Comparison of ENCODE assay signal across 9 cellular contexts in genomic region chr3:53350652-53351051, GRCh38. TPM values are rescaled to one million over a fixed set of nuclear protein-coding genes. Genes with fewer than 3 reads are reported as not detected.
DNase-seq lines count a peak whose midpoint lies in the region; ATAC-seq and TF ChIP-seq lines count a peak whose summit lies in the region.
"Had no signal": no experiment of that assay in that cellular context is flagged by ENCODE, and none has a peak within 500 bp of the region (broad histone marks: within the 10 kb centered on the region; RNA-seq: fewer than 3 reads in every experiment).

No MANE protein-coding gene starts in this region.

- ATAC-seq in HG02610 (IDR thresholded peaks at IDR 0.05; ENCODE audit: unreplicated experiment): no peak
- ATAC-seq: left ventricle myocardium superior had no signal

- H3K4me1 ChIP-seq in OCI-LY7 (ENCODE audit: insufficient read depth, low read length, poor library complexity, severe bottlenecking): peaks cover 9% of the 10 kb centered on the region

- no TSS peak for BruUV-seq in OCI-LY7 (replicated peaks; lab: Mats Ljungman, UMichigan)

- intact Hi-C loops in OCI-LY7 (cut with micrococcal nuclease; ENCODE audit: unreplicated experiment): loop anchor here (2.0 to 5.0 kb wide), 2 partner anchors 53 to 236 kb away; no protein-coding TSS in a partner anchor
- intact Hi-C loops in head of caudate nucleus (cut with DNase I): no loop called here

- no peak overlapping the region for H3K27ac ChIP-seq in OCI-LY7 (ENCODE audit: low read depth, low read length, poor library complexity, severe bottlenecking)

- no peaks in the 10 kb centered on the region for H3K9me2 ChIP-seq in OCI-LY7 (ENCODE audit: insufficient read depth, low read length)

- POLR2A ChIA-PET in OCI-LY7 (lab: Charles Lee): interaction anchor here (1.1 kb wide), 1 partner anchor 35 kb away, joined by 4 read pairs; no protein-coding TSS in a partner anchor

- no peaks in the 10 kb centered on the region for H3K9me3 ChIP-seq in OCI-LY7 (ENCODE audit: low read length)

- H3K4me2 ChIP-seq in OCI-LY7 (ENCODE audit: low read length): no peak overlapping the region

- H3K79me2 ChIP-seq in OCI-LY7 (ENCODE audit: insufficient read depth, low read depth, low read length): peaks cover 16% of the 10 kb centered on the region

- H2AFZ ChIP-seq in OCI-LY7 (ENCODE audit: low read length): peak overlapping the region; percentile 60; the same call in 1 of the 2 replicates

- H3K36me3 ChIP-seq in OCI-LY7 (ENCODE audit: insufficient read depth, low read length): no peaks in the 10 kb centered on the region

- H3K4me3 ChIP-seq in OCI-LY7 (ENCODE audit: low read depth, low read length, poor library complexity, severe bottlenecking) (no peak overlapping the region), fibroblast of mammary gland (ENCODE audit: control insufficient read depth, low read depth, low read length) (no peak overlapping the region)

- CTCF ChIA-PET in OCI-LY7 (lab: Charles Lee; ENCODE audit: unreplicated experiment): interaction anchor here (0.9 kb wide), 1 partner anchor 75 kb away, joined by 3 read pairs; no protein-coding TSS in a partner anchor

- peak; percentile 27 for TF ChIP-seq CTCF in GM12873 (IDR thresholded peaks at IDR 0.05; ENCODE audit: insufficient read depth, low read depth, low read length, missing control alignments)
- TF ChIP-seq CTCF in OCI-LY7 (conservative IDR thresholded peaks at IDR 0.05; ENCODE audit: low read length): peak; percentile 76
- peak; percentile 29 for TF ChIP-seq CTCF in fibroblast of mammary gland (conservative IDR thresholded peaks at IDR 0.05; ENCODE audit: control insufficient read depth, insufficient read depth, low read depth, low read length)

- peak; percentile 51 for DNase-seq in A172 (ENCODE audit: low spot score)
- DNase-seq in OCI-LY7 (ENCODE audit: low spot score): peak; percentile 66
- peak; percentile 45 for DNase-seq in fibroblast of mammary gland (ENCODE audit: low read depth)
- no peak for DNase-seq in superior temporal gyrus (ENCODE audit: extremely low spot score)
- no peak for DNase-seq in stimulated activated CD4-positive, alpha-beta T cell treated with anti-CD3 and anti-CD28 coated beads, Interleukin-4, amount 100 ng/mL, for 24 hours
- DNase-seq in head of caudate nucleus: no peak
- DNase-seq: left ventricle myocardium superior had no signal

- H4K20me1 ChIP-seq in OCI-LY7 (ENCODE audit: insufficient read depth, low read length): no peaks in the 10 kb centered on the region

RNA-seq across cellular contexts. Expression of gene DCP1A, which starts 3.3 kb away (rescaled TPM):
- total RNA-seq in A172 (2014; rRNA removed; shearing (Covaris generic)): 13.8 and 14.4 TPM in 2 replicates
- total RNA-seq in OCI-LY7 (2014; rRNA removed; shearing (Covaris generic)): 21.8 and 23.8 TPM in 2 replicates
- 23.2 and 28.1 TPM in 2 replicates for total RNA-seq in OCI-LY7 (2022)

Comparison
In these comparisons a context has a peak if more than half of its experiments do, and no peak if none do; other contexts are left out.
1. DNase-seq: peak in A172 (single experiment), OCI-LY7 (single experiment) and fibroblast of mammary gland (single experiment); none in superior temporal gyrus (single experiment), stimulated activated CD4-positive, alpha-beta T cell treated with anti-CD3 and anti-CD28 coated beads, Interleukin-4, amount 100 ng/mL, for 24 hours (single experiment) and head of caudate nucleus (0 of 42).
2. Peak in every context shown above with its lines, with median percentiles within 50 percentile points of each other: CTCF ChIP-seq.